Comparison of ENCODE assay signal across 8 cellular contexts in the genomic region with DNA sequence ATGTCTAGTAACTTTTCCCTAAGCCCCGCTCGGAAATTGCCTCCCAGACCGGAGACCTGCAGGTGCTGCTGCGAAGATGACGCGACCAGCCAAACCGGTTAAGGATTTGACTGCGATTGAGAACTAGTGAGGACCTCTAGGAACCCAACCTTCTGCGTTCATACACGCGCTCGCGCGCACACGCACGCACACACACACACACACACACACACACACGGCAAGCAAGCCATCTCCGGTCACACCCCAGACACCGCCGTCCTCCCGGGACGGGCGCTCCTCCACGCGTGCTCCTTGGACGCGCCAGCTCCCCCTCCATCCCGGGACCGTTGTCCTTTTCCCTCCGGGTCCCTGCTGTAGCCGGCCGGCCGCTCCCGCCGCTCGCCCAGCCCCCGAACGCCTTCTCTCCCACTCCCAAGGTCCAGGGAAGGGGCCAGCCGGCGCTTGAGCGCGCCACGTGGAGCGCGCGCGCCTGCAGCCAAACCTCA. TPM values are rescaled to one million over a fixed set of nuclear protein-coding genes. Genes with fewer than 3 reads are reported as not detected.
A peak's percentile ranks its signal among the peaks of the same experiment; 100 is the strongest.
DNase-seq lines count a peak whose midpoint lies in the region; ATAC-seq lines count a peak whose summit lies in the region.

No MANE protein-coding gene starts in this region.

- peak overlapping the region; percentile 85 for H2AFZ ChIP-seq in mesenchymal stem cell (ENCODE audit: low read depth, low read length)

- peak overlapping the region; percentile 96 for H3K4me3 ChIP-seq in endocrine pancreas (ENCODE audit: control insufficient read depth, insufficient read depth, low read length)
- H3K4me3 ChIP-seq in mesenchymal stem cell (ENCODE audit: insufficient read depth in 1 of 2, low read depth in 1 of 2, low read length in 2 of 2): peak overlapping the region; percentile 88 to 94
- peak overlapping the region; percentile 79 to 96 (median 84) for H3K4me3 ChIP-seq in subcutaneous abdominal adipose tissue (ENCODE audit: low read depth in 1 of 5, low read length in 5 of 5)

- H3K23ac ChIP-seq in mesenchymal stem cell (ENCODE audit: low read length in 2 of 2): peak overlapping the region in 1 of 2 experiments; percentile 97

- ATAC-seq in GM18868 (IDR thresholded peaks at IDR 0.05; ENCODE audit: unreplicated experiment) (peak; percentile 5), HG03095 (IDR thresholded peaks at IDR 0.05; ENCODE audit: unreplicated experiment) (no peak)

- H3K9ac ChIP-seq in endocrine pancreas (ENCODE audit: control insufficient read depth, insufficient read depth, low read length) (peak overlapping the region; percentile 27), mesenchymal stem cell (ENCODE audit: low read length) (peak overlapping the region; percentile 94), subcutaneous abdominal adipose tissue (ENCODE audit: low read length in 5 of 5) (peak overlapping the region in 4 of 5 donors; percentile 13 to 80 (median 48))

- H3K18ac ChIP-seq in mesenchymal stem cell (ENCODE audit: low read depth in 1 of 2, low read length in 2 of 2): peak overlapping the region in 1 of 2 experiments; percentile 91

- H2BK120ac ChIP-seq in mesenchymal stem cell (ENCODE audit: low read depth, low read length): no peak overlapping the region

- no peak overlapping the region for H4K91ac ChIP-seq in mesenchymal stem cell (ENCODE audit: low read length)

- no peak overlapping the region for H2AK5ac ChIP-seq in mesenchymal stem cell (ENCODE audit: low read length, severe bottlenecking)

- peak overlapping the region in 1 of 2 experiments; percentile 39 for H2BK12ac ChIP-seq in mesenchymal stem cell (ENCODE audit: low read length in 2 of 2)

- H3K4ac ChIP-seq in mesenchymal stem cell (ENCODE audit: low read depth in 1 of 2, low read length in 2 of 2): no peak overlapping the region

- H3K27ac ChIP-seq in mesenchymal stem cell (ENCODE audit: low read length, poor library complexity, severe bottlenecking) (no peak overlapping the region), subcutaneous abdominal adipose tissue (ENCODE audit: low read depth, low read length) (peak overlapping the region; percentile 90)

- peak overlapping the region; percentile 100 for H3K4me2 ChIP-seq in mesenchymal stem cell (ENCODE audit: low read length, poor library complexity, severe bottlenecking)

- no peaks in the 10 kb centered on the region for H3K9me3 ChIP-seq in endocrine pancreas (ENCODE audit: control insufficient read depth, low read length)
- no peaks in the 10 kb centered on the region for H3K9me3 ChIP-seq in mesenchymal stem cell (ENCODE audit: control insufficient read depth, low read length)
- no peaks in the 10 kb centered on the region for H3K9me3 ChIP-seq in subcutaneous abdominal adipose tissue (ENCODE audit: control insufficient read depth in 5 of 5, low read length in 5 of 5)

- peak; percentile 31 for DNase-seq in AG20443 (ENCODE audit: low spot score)
- DNase-seq in LHCN-M2 (ENCODE audit: low read depth): peak; percentile 37
- peak; percentile 60 for DNase-seq in UCSD-AML1 (lab: John Stamatoyannopoulos, UW; ENCODE audit: unreplicated experiment)
- peak; percentile 57 for DNase-seq in mesenchymal stem cell

- WGBS in mesenchymal stem cell: under 1% methylated on average over 34 of the region's 47 CpGs

- no peaks in the 10 kb centered on the region for H3K27me3 ChIP-seq in endocrine pancreas (ENCODE audit: control insufficient read depth, insufficient read depth, low read length)
- H3K27me3 ChIP-seq in mesenchymal stem cell (ENCODE audit: control insufficient read depth in 1 of 2, insufficient read depth in 1 of 2, low read length in 2 of 2): no peaks in the 10 kb centered on the region
- no peaks in the 10 kb centered on the region for H3K27me3 ChIP-seq in subcutaneous abdominal adipose tissue (ENCODE audit: control insufficient read depth in 5 of 5, insufficient read depth in 4 of 5, low read length in 5 of 5)

- H3K4me1 ChIP-seq in endocrine pancreas (ENCODE audit: control insufficient read depth, insufficient read depth, low read length): peaks cover 7% of the 10 kb centered on the region
- H3K4me1 ChIP-seq in mesenchymal stem cell (ENCODE audit: control insufficient read depth, insufficient read depth, low read depth, low read length): peaks cover 9% of the 10 kb centered on the region
- H3K4me1 ChIP-seq in subcutaneous abdominal adipose tissue (ENCODE audit: control insufficient read depth in 5 of 5, insufficient read depth in 5 of 5, low read length in 5 of 5): peaks cover 0 to 44% (median 27%) of the 10 kb centered on the region in 5 donors

- H2BK5ac ChIP-seq in mesenchymal stem cell (ENCODE audit: low read depth, low read length, poor library complexity, severe bottlenecking): no peak overlapping the region

- H4K8ac ChIP-seq in mesenchymal stem cell (ENCODE audit: low read length): no peak overlapping the region

- peaks cover 12% of the 10 kb centered on the region for H3K79me1 ChIP-seq in mesenchymal stem cell (replicated peaks; ENCODE audit: low read length, poor library complexity, severe bottlenecking)

- H3K36me3 ChIP-seq in endocrine pancreas (ENCODE audit: control insufficient read depth, insufficient read depth, low read length) (no peaks in the 10 kb centered on the region), mesenchymal stem cell (ENCODE audit: control insufficient read depth in 1 of 2, insufficient read depth in 2 of 2, low read depth in 1 of 2, low read length in 2 of 2) (no peaks in the 10 kb centered on the region), subcutaneous abdominal adipose tissue (ENCODE audit: control insufficient read depth in 5 of 5, insufficient read depth in 5 of 5, low read length in 5 of 5) (no peaks in the 10 kb centered on the region)

- no peak overlapping the region for H2BK15ac ChIP-seq in mesenchymal stem cell (ENCODE audit: low read depth, poor library complexity, severe bottlenecking)

- peak overlapping the region in 1 of 2 experiments; percentile 60 for H3K14ac ChIP-seq in mesenchymal stem cell (ENCODE audit: low read length in 2 of 2)

RNA-seq across cellular contexts. Expression of gene TBC1D4, which starts 1.2 kb away (rescaled TPM):
- 7.4 and 11.5 TPM in 2 replicates for total RNA-seq in LHCN-M2 (2014; rRNA removed)
- 4.7 TPM for polyA plus RNA-seq in LHCN-M2 (2012)
- polyA plus RNA-seq in mesenchymal stem cell (2013, experiment 1 of 2): 8.0 TPM
- 6.4 TPM for polyA plus RNA-seq in mesenchymal stem cell (2013, experiment 2 of 2)

RNA-seq across cellular contexts. Expression of gene COMMD6, which starts 56.9 kb away (rescaled TPM):
- total RNA-seq in LHCN-M2 (2014; rRNA removed): 58.4 and 125 TPM in 2 replicates
- polyA plus RNA-seq in LHCN-M2 (2012): 353 TPM
- polyA plus RNA-seq in mesenchymal stem cell (2013, experiment 1 of 2): 298 TPM
- polyA plus RNA-seq in mesenchymal stem cell (2013, experiment 2 of 2): 293 TPM

Comparison
In these comparisons a context has a peak if more than half of its experiments do, and no peak if none do; other contexts are left out.
1. H3K9ac ChIP-seq: peak in every context shown above with its lines; median percentile 94 in mesenchymal stem cell; 48 in subcutaneous abdominal adipose tissue; 27 in endocrine pancreas.